Comparison of ENCODE assay signal across 1 cellular context in the genomic region with DNA sequence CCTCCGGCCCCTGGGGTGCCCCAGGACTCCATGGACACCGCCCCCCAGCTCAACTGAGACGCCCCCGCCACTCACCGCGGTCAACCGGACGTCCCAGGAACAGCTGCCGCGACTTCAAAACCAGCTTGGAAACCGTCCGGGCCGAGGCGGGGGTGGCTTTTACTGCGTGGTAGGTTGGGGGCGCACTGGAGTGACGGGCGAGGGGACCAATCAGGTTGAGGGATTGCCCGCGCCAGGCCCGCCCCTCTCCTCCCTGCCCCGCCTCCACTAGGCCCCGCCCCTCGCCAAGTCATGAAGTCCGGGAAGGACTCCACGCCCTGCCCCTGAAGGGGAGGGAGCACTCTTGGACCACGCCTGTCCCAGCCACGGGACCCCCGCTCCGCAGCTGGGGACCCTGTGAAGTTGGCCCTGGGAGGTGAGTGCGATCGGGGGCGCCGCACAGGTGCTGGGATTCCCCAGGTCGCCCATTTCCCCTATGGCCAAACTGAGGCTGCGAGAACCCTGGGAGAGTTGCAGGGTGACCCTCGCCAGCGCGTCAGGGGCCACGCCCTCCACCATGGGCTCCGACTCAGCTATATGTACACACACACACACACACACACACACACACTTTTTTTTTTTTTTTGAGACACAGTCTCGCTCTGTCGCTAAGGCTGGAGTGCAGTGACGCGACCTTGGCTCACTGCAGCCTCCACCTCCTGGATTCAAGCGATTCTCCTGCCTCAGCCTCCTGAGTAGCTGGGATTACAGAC.
TF ChIP-seq lines count a peak whose summit lies in the region.

A gene with protein sequence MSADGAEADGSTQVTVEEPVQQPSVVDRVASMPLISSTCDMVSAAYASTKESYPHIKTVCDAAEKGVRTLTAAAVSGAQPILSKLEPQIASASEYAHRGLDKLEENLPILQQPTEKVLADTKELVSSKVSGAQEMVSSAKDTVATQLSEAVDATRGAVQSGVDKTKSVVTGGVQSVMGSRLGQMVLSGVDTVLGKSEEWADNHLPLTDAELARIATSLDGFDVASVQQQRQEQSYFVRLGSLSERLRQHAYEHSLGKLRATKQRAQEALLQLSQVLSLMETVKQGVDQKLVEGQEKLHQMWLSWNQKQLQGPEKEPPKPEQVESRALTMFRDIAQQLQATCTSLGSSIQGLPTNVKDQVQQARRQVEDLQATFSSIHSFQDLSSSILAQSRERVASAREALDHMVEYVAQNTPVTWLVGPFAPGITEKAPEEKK (minus strand): TSS at position 134 of the 752 bp plus-strand sequence. CDS start 6,273 bp downstream, outside the sequence.

TF ChIP-seq in K562, 482 proteins besides CTCF, POLR2A, EP300 and RAD21 (continued from another document and continues in another):
- TF ChIP-seq KDM5B (IDR thresholded peaks at IDR 0.05; ENCODE audit: insufficient replicate concordance, low read depth, low read length) = peak; percentile 66
- no peak for TF ChIP-seq BACH1 (tag; IDR thresholded peaks at IDR 0.05)
- TF ChIP-seq, protein P1, sequence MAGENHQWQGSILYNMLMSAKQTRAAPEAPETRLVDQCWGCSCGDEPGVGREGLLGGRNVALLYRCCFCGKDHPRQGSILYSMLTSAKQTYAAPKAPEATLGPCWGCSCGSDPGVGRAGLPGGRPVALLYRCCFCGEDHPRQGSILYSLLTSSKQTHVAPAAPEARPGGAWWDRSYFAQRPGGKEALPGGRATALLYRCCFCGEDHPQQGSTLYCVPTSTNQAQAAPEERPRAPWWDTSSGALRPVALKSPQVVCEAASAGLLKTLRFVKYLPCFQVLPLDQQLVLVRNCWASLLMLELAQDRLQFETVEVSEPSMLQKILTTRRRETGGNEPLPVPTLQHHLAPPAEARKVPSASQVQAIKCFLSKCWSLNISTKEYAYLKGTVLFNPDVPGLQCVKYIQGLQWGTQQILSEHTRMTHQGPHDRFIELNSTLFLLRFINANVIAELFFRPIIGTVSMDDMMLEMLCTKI (IDR thresholded peaks at IDR 0.05; ENCODE audit: partially characterized antibody) = no peak
- TF ChIP-seq ILF3 (IDR thresholded peaks at IDR 0.05; ENCODE audit: borderline replicate concordance) = no peak
- peak; percentile 87 for TF ChIP-seq KLF13 (tag; IDR thresholded peaks at IDR 0.05; ENCODE audit: borderline replicate concordance, low read depth)
- no peak for TF ChIP-seq ZNF232 (CRISPR knock-in tag; IDR thresholded peaks at IDR 0.05)
- TF ChIP-seq CCAR2 (IDR thresholded peaks at IDR 0.05; ENCODE audit: low read depth, low read length) = no peak
- TF ChIP-seq LEF1 (IDR thresholded peaks at IDR 0.05) = 0 out of 2 replicates have a peak, but pooled peaks have one; percentile 40
- TF ChIP-seq DIDO1 (tag; IDR thresholded peaks at IDR 0.05; ENCODE audit: low read depth) = no peak
- TF ChIP-seq CBX8 (IDR thresholded peaks at IDR 0.05; ENCODE audit: borderline replicate concordance, extremely low read depth, low read depth, low read length, poor library complexity, severe bottlenecking) = no peak
- no peak for TF ChIP-seq ZKSCAN1 (IDR thresholded peaks at IDR 0.05; ENCODE audit: low read depth, low read length)
- TF ChIP-seq, protein P2, sequence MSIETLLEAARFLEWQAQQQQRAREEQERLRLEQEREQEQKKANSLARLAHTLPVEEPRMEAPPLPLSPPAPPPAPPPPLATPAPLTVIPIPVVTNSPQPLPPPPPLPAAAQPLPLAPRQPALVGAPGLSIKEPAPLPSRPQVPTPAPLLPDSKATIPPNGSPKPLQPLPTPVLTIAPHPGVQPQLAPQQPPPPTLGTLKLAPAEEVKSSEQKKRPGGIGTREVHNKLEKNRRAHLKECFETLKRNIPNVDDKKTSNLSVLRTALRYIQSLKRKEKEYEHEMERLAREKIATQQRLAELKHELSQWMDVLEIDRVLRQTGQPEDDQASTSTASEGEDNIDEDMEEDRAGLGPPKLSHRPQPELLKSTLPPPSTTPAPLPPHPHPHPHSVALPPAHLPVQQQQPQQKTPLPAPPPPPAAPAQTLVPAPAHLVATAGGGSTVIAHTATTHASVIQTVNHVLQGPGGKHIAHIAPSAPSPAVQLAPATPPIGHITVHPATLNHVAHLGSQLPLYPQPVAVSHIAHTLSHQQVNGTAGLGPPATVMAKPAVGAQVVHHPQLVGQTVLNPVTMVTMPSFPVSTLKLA (conservative IDR thresholded peaks at IDR 0.05) = peak; percentile 76 to 91
- TF ChIP-seq SAFB (IDR thresholded peaks at IDR 0.05; ENCODE audit: borderline replicate concordance, low read depth, low read length) = no peak
- TF ChIP-seq, protein P3, sequence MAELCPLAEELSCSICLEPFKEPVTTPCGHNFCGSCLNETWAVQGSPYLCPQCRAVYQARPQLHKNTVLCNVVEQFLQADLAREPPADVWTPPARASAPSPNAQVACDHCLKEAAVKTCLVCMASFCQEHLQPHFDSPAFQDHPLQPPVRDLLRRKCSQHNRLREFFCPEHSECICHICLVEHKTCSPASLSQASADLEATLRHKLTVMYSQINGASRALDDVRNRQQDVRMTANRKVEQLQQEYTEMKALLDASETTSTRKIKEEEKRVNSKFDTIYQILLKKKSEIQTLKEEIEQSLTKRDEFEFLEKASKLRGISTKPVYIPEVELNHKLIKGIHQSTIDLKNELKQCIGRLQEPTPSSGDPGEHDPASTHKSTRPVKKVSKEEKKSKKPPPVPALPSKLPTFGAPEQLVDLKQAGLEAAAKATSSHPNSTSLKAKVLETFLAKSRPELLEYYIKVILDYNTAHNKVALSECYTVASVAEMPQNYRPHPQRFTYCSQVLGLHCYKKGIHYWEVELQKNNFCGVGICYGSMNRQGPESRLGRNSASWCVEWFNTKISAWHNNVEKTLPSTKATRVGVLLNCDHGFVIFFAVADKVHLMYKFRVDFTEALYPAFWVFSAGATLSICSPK (IDR thresholded peaks at IDR 0.05; ENCODE audit: borderline replicate concordance) = no peak
- TF ChIP-seq, protein P4, sequence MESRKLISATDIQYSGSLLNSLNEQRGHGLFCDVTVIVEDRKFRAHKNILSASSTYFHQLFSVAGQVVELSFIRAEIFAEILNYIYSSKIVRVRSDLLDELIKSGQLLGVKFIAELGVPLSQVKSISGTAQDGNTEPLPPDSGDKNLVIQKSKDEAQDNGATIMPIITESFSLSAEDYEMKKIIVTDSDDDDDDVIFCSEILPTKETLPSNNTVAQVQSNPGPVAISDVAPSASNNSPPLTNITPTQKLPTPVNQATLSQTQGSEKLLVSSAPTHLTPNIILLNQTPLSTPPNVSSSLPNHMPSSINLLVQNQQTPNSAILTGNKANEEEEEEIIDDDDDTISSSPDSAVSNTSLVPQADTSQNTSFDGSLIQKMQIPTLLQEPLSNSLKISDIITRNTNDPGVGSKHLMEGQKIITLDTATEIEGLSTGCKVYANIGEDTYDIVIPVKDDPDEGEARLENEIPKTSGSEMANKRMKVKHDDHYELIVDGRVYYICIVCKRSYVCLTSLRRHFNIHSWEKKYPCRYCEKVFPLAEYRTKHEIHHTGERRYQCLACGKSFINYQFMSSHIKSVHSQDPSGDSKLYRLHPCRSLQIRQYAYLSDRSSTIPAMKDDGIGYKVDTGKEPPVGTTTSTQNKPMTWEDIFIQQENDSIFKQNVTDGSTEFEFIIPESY (CRISPR knock-in tag; IDR thresholded peaks at IDR 0.05) = peak; percentile 65; the same call in 1 of the 2 replicates
- no peak for TF ChIP-seq PTBP1 (IDR thresholded peaks at IDR 0.05; ENCODE audit: low read depth, low read length)
- 0 out of 2 replicates have a peak, but pooled peaks have one; percentile 23 for TF ChIP-seq ZNF24 (IDR thresholded peaks at IDR 0.05)
- no peak for TF ChIP-seq TAL1 (IDR thresholded peaks at IDR 0.05)
- TF ChIP-seq ELF4 (CRISPR knock-in tag; IDR thresholded peaks at IDR 0.05) = no peak
- TF ChIP-seq ATF1 (CRISPR knock-in tag; IDR thresholded peaks at IDR 0.05) = 0 out of 2 replicates have a peak, but pooled peaks have one; percentile 1
- TF ChIP-seq ATF1 (tag; IDR thresholded peaks at IDR 0.05) = peak; percentile 93
- TF ChIP-seq, protein P5, sequence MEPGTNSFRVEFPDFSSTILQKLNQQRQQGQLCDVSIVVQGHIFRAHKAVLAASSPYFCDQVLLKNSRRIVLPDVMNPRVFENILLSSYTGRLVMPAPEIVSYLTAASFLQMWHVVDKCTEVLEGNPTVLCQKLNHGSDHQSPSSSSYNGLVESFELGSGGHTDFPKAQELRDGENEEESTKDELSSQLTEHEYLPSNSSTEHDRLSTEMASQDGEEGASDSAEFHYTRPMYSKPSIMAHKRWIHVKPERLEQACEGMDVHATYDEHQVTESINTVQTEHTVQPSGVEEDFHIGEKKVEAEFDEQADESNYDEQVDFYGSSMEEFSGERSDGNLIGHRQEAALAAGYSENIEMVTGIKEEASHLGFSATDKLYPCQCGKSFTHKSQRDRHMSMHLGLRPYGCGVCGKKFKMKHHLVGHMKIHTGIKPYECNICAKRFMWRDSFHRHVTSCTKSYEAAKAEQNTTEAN (CRISPR knock-in tag; IDR thresholded peaks at IDR 0.05) = no peak
- no peak for TF ChIP-seq POLR3G (IDR thresholded peaks at IDR 0.05; ENCODE audit: extremely low read depth, insufficient read length, insufficient replicate concordance)
- peak; percentile 36 for TF ChIP-seq TBP (optimal IDR thresholded peaks at IDR 0.05; ENCODE audit: low read depth, low read length)
- peak; percentile 74 for TF ChIP-seq SP2 (IDR thresholded peaks at IDR 0.05; ENCODE audit: extremely low read depth, low read depth, low read length, poor library complexity, severe bottlenecking)
- TF ChIP-seq, protein P6, sequence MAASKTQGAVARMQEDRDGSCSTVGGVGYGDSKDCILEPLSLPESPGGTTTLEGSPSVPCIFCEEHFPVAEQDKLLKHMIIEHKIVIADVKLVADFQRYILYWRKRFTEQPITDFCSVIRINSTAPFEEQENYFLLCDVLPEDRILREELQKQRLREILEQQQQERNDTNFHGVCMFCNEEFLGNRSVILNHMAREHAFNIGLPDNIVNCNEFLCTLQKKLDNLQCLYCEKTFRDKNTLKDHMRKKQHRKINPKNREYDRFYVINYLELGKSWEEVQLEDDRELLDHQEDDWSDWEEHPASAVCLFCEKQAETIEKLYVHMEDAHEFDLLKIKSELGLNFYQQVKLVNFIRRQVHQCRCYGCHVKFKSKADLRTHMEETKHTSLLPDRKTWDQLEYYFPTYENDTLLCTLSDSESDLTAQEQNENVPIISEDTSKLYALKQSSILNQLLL (CRISPR knock-in tag; IDR thresholded peaks at IDR 0.05; ENCODE audit: borderline replicate concordance) = no peak
- peak; percentile 43; the same call in 1 of the 2 replicates for TF ChIP-seq FOXJ2 (tag; IDR thresholded peaks at IDR 0.05)
- no peak for TF ChIP-seq KAT8 (IDR thresholded peaks at IDR 0.05; ENCODE audit: low read depth)
- TF ChIP-seq PURB (CRISPR knock-in tag; IDR thresholded peaks at IDR 0.05; ENCODE audit: low read depth) = no peak
- TF ChIP-seq HMG20B (CRISPR knock-in tag; IDR thresholded peaks at IDR 0.05) = no peak
- no peak for TF ChIP-seq TCF7 (IDR thresholded peaks at IDR 0.05; ENCODE audit: borderline replicate concordance)
- TF ChIP-seq ZNF561 (CRISPR knock-in tag; conservative IDR thresholded peaks at IDR 0.05) = no peak
- TF ChIP-seq ZNF324 (CRISPR knock-in tag; IDR thresholded peaks at IDR 0.05) = no peak
- no peak for TF ChIP-seq JUN (IDR thresholded peaks at IDR 0.05; ENCODE audit: borderline replicate concordance, low read depth, low read length)
- no peak for TF ChIP-seq JUN (CRISPR knock-in tag; IDR thresholded peaks at IDR 0.05; ENCODE audit: borderline replicate concordance)
- TF ChIP-seq, protein P7, sequence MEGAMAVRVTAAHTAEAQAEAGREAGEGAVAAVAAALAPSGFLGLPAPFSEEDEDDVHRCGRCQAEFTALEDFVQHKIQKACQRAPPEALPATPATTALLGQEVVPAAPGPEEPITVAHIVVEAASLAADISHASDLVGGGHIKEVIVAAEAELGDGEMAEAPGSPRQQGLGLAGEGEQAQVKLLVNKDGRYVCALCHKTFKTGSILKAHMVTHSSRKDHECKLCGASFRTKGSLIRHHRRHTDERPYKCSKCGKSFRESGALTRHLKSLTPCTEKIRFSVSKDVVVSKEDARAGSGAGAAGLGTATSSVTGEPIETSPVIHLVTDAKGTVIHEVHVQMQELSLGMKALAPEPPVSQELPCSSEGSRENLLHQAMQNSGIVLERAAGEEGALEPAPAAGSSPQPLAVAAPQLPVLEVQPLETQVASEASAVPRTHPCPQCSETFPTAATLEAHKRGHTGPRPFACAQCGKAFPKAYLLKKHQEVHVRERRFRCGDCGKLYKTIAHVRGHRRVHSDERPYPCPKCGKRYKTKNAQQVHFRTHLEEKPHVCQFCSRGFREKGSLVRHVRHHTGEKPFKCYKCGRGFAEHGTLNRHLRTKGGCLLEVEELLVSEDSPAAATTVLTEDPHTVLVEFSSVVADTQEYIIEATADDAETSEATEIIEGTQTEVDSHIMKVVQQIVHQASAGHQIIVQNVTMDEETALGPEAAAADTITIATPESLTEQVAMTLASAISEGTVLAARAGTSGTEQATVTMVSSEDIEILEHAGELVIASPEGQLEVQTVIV (CRISPR knock-in tag; IDR thresholded peaks at IDR 0.05; ENCODE audit: borderline replicate concordance) = no peak
- TF ChIP-seq HDAC2 (IDR thresholded peaks at IDR 0.05) = peak; percentile 96
- TF ChIP-seq CBX5 (IDR thresholded peaks at IDR 0.05; ENCODE audit: borderline replicate concordance, low read depth) = no peak
- TF ChIP-seq ZNF696 (CRISPR knock-in tag; conservative IDR thresholded peaks at IDR 0.05) = no peak
- TF ChIP-seq, protein P8, sequence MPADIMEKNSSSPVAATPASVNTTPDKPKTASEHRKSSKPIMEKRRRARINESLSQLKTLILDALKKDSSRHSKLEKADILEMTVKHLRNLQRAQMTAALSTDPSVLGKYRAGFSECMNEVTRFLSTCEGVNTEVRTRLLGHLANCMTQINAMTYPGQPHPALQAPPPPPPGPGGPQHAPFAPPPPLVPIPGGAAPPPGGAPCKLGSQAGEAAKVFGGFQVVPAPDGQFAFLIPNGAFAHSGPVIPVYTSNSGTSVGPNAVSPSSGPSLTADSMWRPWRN (IDR thresholded peaks at IDR 0.05; ENCODE audit: low read depth) = peak; percentile 19; the same call in 1 of the 2 replicates
- TF ChIP-seq ZC3H4 (CRISPR knock-in tag; IDR thresholded peaks at IDR 0.05; ENCODE audit: borderline replicate concordance) = no peak
- no peak for TF ChIP-seq ZFP1 (CRISPR knock-in tag; IDR thresholded peaks at IDR 0.05)
- TF ChIP-seq L3MBTL2 (IDR thresholded peaks at IDR 0.05) = peak; percentile 56; the same call in 1 of the 2 replicates
- TF ChIP-seq BDP1 (IDR thresholded peaks at IDR 0.05; ENCODE audit: insufficient read depth, insufficient read length) = no peak
- TF ChIP-seq NFYB (IDR thresholded peaks at IDR 0.05; ENCODE audit: extremely low read depth, insufficient read length) = peak; percentile 63
- TF ChIP-seq HNRNPLL (IDR thresholded peaks at IDR 0.05; ENCODE audit: low read depth, low read length, poor library complexity, severe bottlenecking) = no peak
- TF ChIP-seq STAT5A (IDR thresholded peaks at IDR 0.05; ENCODE audit: borderline replicate concordance, low read length) = no peak
- no peak for TF ChIP-seq PML (IDR thresholded peaks at IDR 0.05; ENCODE audit: low read length)
- TF ChIP-seq TGIF2 (CRISPR knock-in tag; IDR thresholded peaks at IDR 0.05) = no peak; the same call in 1 of the 2 replicates
- TF ChIP-seq, protein P9, sequence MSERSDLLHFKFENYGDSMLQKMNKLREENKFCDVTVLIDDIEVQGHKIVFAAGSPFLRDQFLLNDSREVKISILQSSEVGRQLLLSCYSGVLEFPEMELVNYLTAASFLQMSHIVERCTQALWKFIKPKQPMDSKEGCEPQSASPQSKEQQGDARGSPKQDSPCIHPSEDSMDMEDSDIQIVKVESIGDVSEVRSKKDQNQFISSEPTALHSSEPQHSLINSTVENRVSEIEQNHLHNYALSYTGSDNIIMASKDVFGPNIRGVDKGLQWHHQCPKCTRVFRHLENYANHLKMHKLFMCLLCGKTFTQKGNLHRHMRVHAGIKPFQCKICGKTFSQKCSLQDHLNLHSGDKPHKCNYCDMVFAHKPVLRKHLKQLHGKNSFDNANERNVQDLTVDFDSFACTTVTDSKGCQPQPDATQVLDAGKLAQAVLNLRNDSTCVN (CRISPR knock-in tag; IDR thresholded peaks at IDR 0.05) = no peak
- peak; percentile 50; the same call in 1 of the 2 replicates for TF ChIP-seq MTA2 (IDR thresholded peaks at IDR 0.05; ENCODE audit: low read depth)
